Comparison of ENCODE assay signal across 19 cellular contexts in the genomic region with DNA sequence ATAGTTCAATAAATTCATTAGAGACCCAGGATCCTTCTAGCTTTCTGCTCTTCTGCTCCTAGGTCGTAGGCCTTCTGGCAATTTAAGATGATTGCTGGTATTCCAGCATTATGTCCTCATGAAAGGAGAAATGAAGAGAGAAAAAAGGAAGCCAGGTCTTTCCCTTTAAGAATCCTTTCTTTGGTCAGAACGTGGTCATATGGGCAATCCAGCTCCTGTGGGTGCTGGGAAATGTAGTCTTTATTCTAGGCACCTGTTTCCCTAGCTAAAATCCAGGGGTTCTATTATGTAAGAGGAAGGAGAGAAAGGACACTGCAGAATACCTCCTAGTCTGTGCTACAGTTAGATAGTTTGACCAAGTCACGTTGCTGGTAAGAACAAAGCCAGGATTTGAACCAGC. TPM values are rescaled to one million over a fixed set of nuclear protein-coding genes. Genes with fewer than 3 reads are reported as not detected.
DNase-seq lines count a peak whose midpoint lies in the region; ATAC-seq, FAIRE-seq and TF ChIP-seq lines count a peak whose summit lies in the region.
"Had no signal": no experiment of that assay in that cellular context is flagged by ENCODE, and none has a peak within 500 bp of the region (broad histone marks: within the 10 kb centered on the region; RNA-seq: fewer than 3 reads in every experiment).

No MANE protein-coding gene starts in this region.

- POLR2A ChIA-PET in K562 (lab: Yijun Ruan, JAX) = no interaction called here

- H4K20me1 ChIP-seq in H9 (ENCODE audit: control insufficient read depth, insufficient read depth, insufficient read length) (no peaks in the 10 kb centered on the region), MM.1S (ENCODE audit: insufficient read depth, low read length) (no peaks in the 10 kb centered on the region), K562 (replicated peaks; ENCODE audit: control insufficient read depth, insufficient read depth, low read length) (no peaks in the 10 kb centered on the region)
- H4K20me1 ChIP-seq: BLaER1 treated with 17β-estradiol and CSF1 and Interleukin-3, amounts not matched to agents 10 nM and 100 nM had no signal

- H3F3A ChIP-seq in MM.1S (ENCODE audit: insufficient read depth, low read length) = peaks cover 12% of the 10 kb centered on the region

- no peaks in the 10 kb centered on the region for H3K27me3 ChIP-seq in H9 (ENCODE audit: insufficient read depth, low read length)
- H3K27me3 ChIP-seq in MM.1S (replicated peaks; ENCODE audit: insufficient read depth, low read length) = 0 out of 2 replicates have a peak, but pooled peaks cover 10% of the 10 kb centered on the region
- peaks cover 7 to 9% of the 10 kb centered on the region in 2 experiments; a peak in 4 of 5 replicates for H3K27me3 ChIP-seq in K562 (ENCODE audit: control insufficient read depth in 2 of 2, insufficient read depth in 2 of 2, low read length in 2 of 2)
- H3K27me3 ChIP-seq: BLaER1 treated with 17β-estradiol and CSF1 and Interleukin-3, amounts not matched to agents 10 nM and 100 nM had no signal

- DNase-seq in H9 = no peak
- DNase-seq in MM.1S = no peak
- DNase-seq in K562 (ENCODE audit: extremely low read depth in 1 of 4, low spot score in 3 of 4) = no peak
- no peak for DNase-seq in Calu3
- DNase-seq in osteocyte (ENCODE audit: extremely low spot score, unreplicated experiment) = no peak
- DNase-seq: CD8-positive, alpha-beta T cell; DMS 273 treated with DMSO at 0.1 percent for 48 hours; DMS53; DND-41; EL; GM23248; H7 had no signal

- TF ChIP-seq POLR2A in K562 (conservative IDR thresholded peaks at IDR 0.05) = no peak

- ATAC-seq in K562 (no peak), HG02852 (IDR thresholded peaks at IDR 0.05; ENCODE audit: unreplicated experiment) (no peak)
- ATAC-seq: CD8-positive, alpha-beta T cell; HepG2 had no signal

- CTCF ChIA-PET in K562 (lab: Yijun Ruan, JAX; ENCODE audit: low intra/inter-chr PET ratio) = no interaction called here
- CTCF ChIA-PET in Calu3 (lab: Charles Lee) = no interaction called here

- no CpG with 5 or more reads among the region's 3 CpGs for WGBS in H9 (ENCODE audit: extremely low coverage, insufficient read length, low lambda C conversion rate)
- 0% methylated on average over 3 of the region's 3 CpGs for WGBS in K562 (ENCODE audit: insufficient coverage, low coverage, missing lambda C conversion rate)

- no TSS peak for BruUV-seq in K562 (replicated peaks; lab: Mats Ljungman, UMichigan)
- no TSS peak for BruUV-seq in Calu3 (replicated peaks; lab: Mats Ljungman, UMichigan)

- TF ChIP-seq RAD21 in K562 (CRISPR knock-in tag; conservative IDR thresholded peaks at IDR 0.05 in 1 of 2, IDR thresholded peaks at IDR 0.05 in 1 of 2) = no peak

- H3K4ac ChIP-seq in H9 (ENCODE audit: low read depth, low read length) = no peak overlapping the region

- FAIRE-seq in K562 (lab: Jason Lieb, UNC) = no peak
- FAIRE-seq: HepG2 had no signal

- no peak overlapping the region for H3K18ac ChIP-seq in H9 (ENCODE audit: insufficient read length, low read depth, low read length)

- H3K4me3 ChIP-seq in MM.1S (ENCODE audit: low read length) (no peak overlapping the region), K562 (no peak overlapping the region)
- H3K4me3 ChIP-seq: BLaER1 treated with 17β-estradiol and CSF1 and Interleukin-3, amounts not matched to agents 10 nM and 100 nM; GM23248 had no signal

- H2BK12ac ChIP-seq in H9 (ENCODE audit: insufficient read length, low read depth, low read length) = no peak overlapping the region

- no peaks in the 10 kb centered on the region for H3K9me3 Mint-ChIP-seq in H9
- no peaks in the 10 kb centered on the region for H3K9me3 Mint-ChIP-seq in Calu3 (ENCODE audit: low read depth, unreplicated experiment)
- peaks cover 5% of the 10 kb centered on the region for H3K9me3 Mint-ChIP-seq in osteocyte (ENCODE audit: unreplicated experiment)
- H3K9me3 Mint-ChIP-seq: CD8-positive, alpha-beta T cell had no signal

- H3K9ac ChIP-seq in H9 (ENCODE audit: extremely low read depth, insufficient read length, low read length) (no peak overlapping the region), MM.1S (ENCODE audit: low read length) (no peak overlapping the region), K562 (ENCODE audit: insufficient read depth in 1 of 2, low read depth in 2 of 2, low read length in 2 of 2) (no peak overlapping the region)
- H3K9ac ChIP-seq: BLaER1 treated with 17β-estradiol and CSF1 and Interleukin-3, amounts not matched to agents 10 nM and 100 nM; GM23248 had no signal

- H2BK120ac ChIP-seq in H9 (ENCODE audit: low read depth, low read length, poor library complexity, severe bottlenecking) = no peak overlapping the region

- no peak for TF ChIP-seq EP300 in K562 (IDR thresholded peaks at IDR 0.05; ENCODE audit: low read length)

- no peak overlapping the region for H2BK15ac ChIP-seq in H9 (ENCODE audit: low read depth, low read length)

- H3K79me2 ChIP-seq in H9 (ENCODE audit: insufficient read depth, low read length) (no peaks in the 10 kb centered on the region), MM.1S (ENCODE audit: low read length) (no peaks in the 10 kb centered on the region), K562 (ENCODE audit: control insufficient read depth, insufficient read depth, low read length) (no peaks in the 10 kb centered on the region)

- H3K14ac ChIP-seq in H9 (ENCODE audit: insufficient read depth, low read length) = no peak overlapping the region

- no peak overlapping the region for H2BK20ac ChIP-seq in H9 (ENCODE audit: low read depth, low read length, poor library complexity, severe bottlenecking)

- H3K9me3 ChIP-seq in H9 (ENCODE audit: control insufficient read depth, low read depth, low read length) = no peaks in the 10 kb centered on the region
- no peaks in the 10 kb centered on the region for H3K9me3 ChIP-seq in MM.1S (replicated peaks; ENCODE audit: insufficient read depth, low read length)
- H3K9me3 ChIP-seq in K562 (replicated peaks; ENCODE audit: control insufficient read depth, insufficient read depth, low read depth, low read length) = no peaks in the 10 kb centered on the region
- H3K9me3 ChIP-seq: BLaER1 treated with 17β-estradiol and CSF1 and Interleukin-3, amounts not matched to agents 10 nM and 100 nM had no signal

- no peaks in the 10 kb centered on the region for H3K36me3 ChIP-seq in MM.1S (replicated peaks; ENCODE audit: insufficient read depth, low read length)
- H3K36me3 ChIP-seq in K562 (ENCODE audit: control insufficient read depth, insufficient read depth, low read length) = no peaks in the 10 kb centered on the region
- H3K36me3 ChIP-seq: BLaER1 treated with 17β-estradiol and CSF1 and Interleukin-3, amounts not matched to agents 10 nM and 100 nM had no signal

- H3K23ac ChIP-seq in H9 (ENCODE audit: insufficient read length, low read depth, low read length) = no peak overlapping the region

- no peaks in the 10 kb centered on the region for H3K79me1 ChIP-seq in H9 (ENCODE audit: insufficient read depth, low read depth, low read length, poor library complexity, severe bottlenecking)

- no peak overlapping the region for H3K27ac ChIP-seq in H9 (ENCODE audit: insufficient read length, low read depth, low read length)
- H3K27ac ChIP-seq in MM.1S (ENCODE audit: low read length) = no peak overlapping the region
- H3K27ac ChIP-seq in K562 (ENCODE audit: extremely low read depth, low read depth, low read length) = no peak overlapping the region
- H3K27ac ChIP-seq: BLaER1 treated with 17β-estradiol and CSF1 and Interleukin-3, amounts not matched to agents 10 nM and 100 nM; GM23248 had no signal

- no peak overlapping the region for H4K91ac ChIP-seq in H9 (ENCODE audit: insufficient read length, low read depth, low read length)

- no peaks in the 10 kb centered on the region for H3K9me2 ChIP-seq in MM.1S (replicated peaks; ENCODE audit: insufficient read depth, low read length)

- no peak overlapping the region for H3K56ac ChIP-seq in H9 (ENCODE audit: insufficient read length, low read depth, low read length)

- no peak overlapping the region for H3K4me3 Mint-ChIP-seq in H9
- no peak overlapping the region for H3K4me3 Mint-ChIP-seq in Calu3 (ENCODE audit: low read depth, unreplicated experiment)
- no peak overlapping the region for H3K4me3 Mint-ChIP-seq in osteocyte (ENCODE audit: unreplicated experiment)
- H3K4me3 Mint-ChIP-seq: B cell; CD8-positive, alpha-beta T cell; IgD-negative memory B cell had no signal

- H3K4me1 ChIP-seq in H9 (ENCODE audit: insufficient read depth, low read length) (no peaks in the 10 kb centered on the region), MM.1S (ENCODE audit: low read length) (peaks cover 16% of the 10 kb centered on the region), K562 (replicated peaks in 1 of 2; ENCODE audit: control insufficient read depth in 2 of 2, insufficient read depth in 2 of 2, low read length in 2 of 2) (no peaks in the 10 kb centered on the region)

- intact Hi-C loops in K562 (cut with micrococcal nuclease) = no loop called here
- intact Hi-C loops in Calu3 (cut with micrococcal nuclease; ENCODE audit: unreplicated experiment) = no loop called here

- TF ChIP-seq CTCF in H9 (conservative IDR thresholded peaks at IDR 0.05) = no peak
- no peak for TF ChIP-seq CTCF in MM.1S (IDR thresholded peaks at IDR 0.05; ENCODE audit: low read length)
- TF ChIP-seq CTCF in K562 (IDR thresholded peaks at IDR 0.05 in 2 of 3, conservative IDR thresholded peaks at IDR 0.05 in 1 of 3; ENCODE audit: insufficient read depth in 2 of 3, low read depth in 1 of 3, low read length in 3 of 3) = no peak
- no peak for TF ChIP-seq CTCF in Calu3 (IDR thresholded peaks at IDR 0.05; ENCODE audit: unreplicated experiment)
- no peak for TF ChIP-seq CTCF in osteocyte (IDR thresholded peaks at IDR 0.05)

- H3K27ac Mint-ChIP-seq in H9 (no peak overlapping the region), Calu3 (ENCODE audit: unreplicated experiment) (no peak overlapping the region), osteocyte (ENCODE audit: unreplicated experiment) (no peak overlapping the region)
- H3K27ac Mint-ChIP-seq: B cell; CD8-positive, alpha-beta T cell; IgD-negative memory B cell had no signal

- no peak overlapping the region for H4K5ac ChIP-seq in H9 (ENCODE audit: insufficient read length, low read depth, low read length)

- no peak overlapping the region for H2BK5ac ChIP-seq in H9 (ENCODE audit: insufficient read length, low read length)

- no peaks in the 10 kb centered on the region for H3K9me1 ChIP-seq in K562 (ENCODE audit: control insufficient read depth, insufficient read depth, low read length)

- in situ Hi-C loops in K562 (cut with MboI) = no loop called here

- H3T11ph ChIP-seq in H9 (ENCODE audit: low read length) = no peak overlapping the region

- no peak overlapping the region for H4K8ac ChIP-seq in H9 (replicated peaks; ENCODE audit: insufficient read length, low read depth, low read length)

- H2AFZ ChIP-seq in H9 (ENCODE audit: low read length) = peak overlapping the region; percentile 33
- H2AFZ ChIP-seq in MM.1S (ENCODE audit: low read length) = no peak overlapping the region
- H2AFZ ChIP-seq in K562 (ENCODE audit: low read depth, low read length) = no peak overlapping the region
- H2AFZ ChIP-seq: GM23248 had no signal

- H3K36me3 Mint-ChIP-seq in H9 (ENCODE audit: insufficient read depth in 1 of 3, low read depth in 3 of 3) = no peaks in the 10 kb centered on the region
- H3K36me3 Mint-ChIP-seq in Calu3 (ENCODE audit: insufficient read depth, unreplicated experiment) = no peaks in the 10 kb centered on the region
- no peaks in the 10 kb centered on the region for H3K36me3 Mint-ChIP-seq in osteocyte (ENCODE audit: unreplicated experiment)
- H3K36me3 Mint-ChIP-seq: CD8-positive, alpha-beta T cell had no signal

- H3K4me1 Mint-ChIP-seq in H9 = 0 out of 4 replicates have a peak, but pooled peaks cover 0 to 2% of the 10 kb centered on the region in 2 experiments
- H3K4me1 Mint-ChIP-seq in Calu3 (ENCODE audit: low read depth, unreplicated experiment) = no peaks in the 10 kb centered on the region
- H3K4me1 Mint-ChIP-seq in osteocyte (ENCODE audit: unreplicated experiment) = peaks cover 3% of the 10 kb centered on the region
- H3K4me1 Mint-ChIP-seq: B cell, IgD-negative memory B cell had no signal

- H2AK5ac ChIP-seq in H9 (ENCODE audit: insufficient read length, low read length) = no peak overlapping the region

- no peak overlapping the region for H3K4me2 ChIP-seq in H9 (ENCODE audit: insufficient read depth, insufficient read length, low read length)
- peak overlapping the region; percentile 30; the same call in 1 of the 2 replicates for H3K4me2 ChIP-seq in MM.1S (ENCODE audit: low read depth, low read length)
- H3K4me2 ChIP-seq in K562 (ENCODE audit: insufficient read depth, low read length) = no peak overlapping the region
- H3K4me2 ChIP-seq: BLaER1 treated with 17β-estradiol and CSF1 and Interleukin-3, amounts not matched to agents 10 nM and 100 nM had no signal

- H3K23me2 ChIP-seq in H9 (ENCODE audit: insufficient read length, low read depth, low read length, poor library complexity, severe bottlenecking) = no peaks in the 10 kb centered on the region

- H3K27me3 Mint-ChIP-seq in H9 (ENCODE audit: low read depth) (no peaks in the 10 kb centered on the region; the same call in 1 of the 2 replicates), Calu3 (ENCODE audit: unreplicated experiment) (peaks cover 8% of the 10 kb centered on the region), osteocyte (ENCODE audit: unreplicated experiment) (no peaks in the 10 kb centered on the region)

RNA-seq across cellular contexts. Expression of gene NR1I2, which starts 35.5 kb away (rescaled TPM):
- total RNA-seq in H9 (2021) = not detected in 2 replicates
- total RNA-seq in K562 (2011; cell fraction: chromatin; rRNA removed; ENCODE audit: low replicate concordance) = not detected in 2 replicates
- total RNA-seq in K562 (2011; cell fraction: nucleolus; rRNA removed) = not detected in 2 replicates
- total RNA-seq in K562 (2011; cell fraction: nucleoplasm; rRNA removed) = not detected in 2 replicates
- total RNA-seq in K562 (2014; rRNA removed) = not detected in 2 replicates
- not detected in 2 replicates for total RNA-seq in K562 (2014; rRNA removed; fragmentation: Illumina TruSeq; extraction: Trizol)
- not detected in 2 replicates for total RNA-seq in K562 (2015; rRNA removed; fragmentation: Illumina TruSeq; extraction: Trizol)
- total RNA-seq in K562 (2021) = 0.18 TPM in 1 of 2 replicates, not detected in the other
- not detected in 2 replicates for polyA plus RNA-seq in K562 (2011; rRNA removed)
- not detected in 2 replicates for polyA plus RNA-seq in K562 (2011; cell fraction: cytosol; rRNA removed)
- polyA plus RNA-seq in K562 (2011; cell fraction: nucleus; rRNA removed) = not detected in 2 replicates
- 0.03 TPM in 1 of 2 replicates, not detected in the other for polyA plus RNA-seq in K562 (2012)
- polyA plus RNA-seq in K562 (2014; fragmentation: Illumina TruSeq; extraction: Trizol) = not detected in 2 replicates
- polyA plus RNA-seq in K562 (2014; fragmentation: Nextera tagmentation; extraction: Ambion mirVana) = not detected
- not detected in 2 replicates for polyA plus RNA-seq in K562 (2014; rRNA removed)
- polyA minus RNA-seq in K562 (2011; rRNA and poly(A)+ RNA removed) = 0.21 TPM in 1 of 2 replicates, not detected in the other
- polyA minus RNA-seq in K562 (2011; cell fraction: cytosol; rRNA and poly(A)+ RNA removed) = not detected in 2 replicates
- not detected in 2 replicates for polyA minus RNA-seq in K562 (2011; cell fraction: nucleus; rRNA and poly(A)+ RNA removed)
- 2.9 and 6.0 TPM in 2 replicates for total RNA-seq in Calu3 (2022)
- not detected in 2 replicates for total RNA-seq in osteocyte
- total RNA-seq: A172, G401, GM23248 had no signal

RNA-seq across cellular contexts. Expression of gene CFAP91, which starts 43.6 kb away (rescaled TPM):
- total RNA-seq in H9 (2021) (2.2 and 2.3 TPM in 2 replicates), K562 (2014; rRNA removed) (not detected in 2 replicates), K562 (2014; rRNA removed; fragmentation: Illumina TruSeq; extraction: Trizol) (not detected in 2 replicates), K562 (2015; rRNA removed; fragmentation: Illumina TruSeq; extraction: Trizol) (not detected in 2 replicates), K562 (2021) (not detected in 2 replicates), Calu3 (2022) (1.5 and 2.2 TPM in 2 replicates), osteocyte (not detected in 2 replicates)
- total RNA-seq in K562 (2011; cell fraction: chromatin; rRNA removed; ENCODE audit: low replicate concordance) = not detected in 2 replicates
- total RNA-seq in K562 (2011; cell fraction: nucleolus; rRNA removed) = not detected in 2 replicates
- total RNA-seq in K562 (2011; cell fraction: nucleoplasm; rRNA removed) = not detected in 2 replicates
- polyA plus RNA-seq in K562 (2011; rRNA removed) (not detected in 2 replicates), K562 (2014; fragmentation: Illumina TruSeq; extraction: Trizol) (not detected in 2 replicates), K562 (2014; fragmentation: Nextera tagmentation; extraction: Ambion mirVana) (not detected), K562 (2014; rRNA removed) (not detected in 2 replicates)
- not detected in 2 replicates for polyA plus RNA-seq in K562 (2011; cell fraction: cytosol; rRNA removed)
- not detected in 2 replicates for polyA plus RNA-seq in K562 (2011; cell fraction: nucleus; rRNA removed)
- not detected in 2 replicates for polyA plus RNA-seq in K562 (2012)
- polyA minus RNA-seq in K562 (2011; rRNA and poly(A)+ RNA removed) = not detected in 2 replicates
- polyA minus RNA-seq in K562 (2011; cell fraction: cytosol; rRNA and poly(A)+ RNA removed) = not detected in 2 replicates
- not detected in 2 replicates for polyA minus RNA-seq in K562 (2011; cell fraction: nucleus; rRNA and poly(A)+ RNA removed)
- total RNA-seq: CD8-positive, alpha-beta T cell; G401; GM23248; HepG2 had no signal
- polyA plus RNA-seq: GM23248, HepG2, IgD-negative memory B cell had no signal
